In genomic region chrX:123731258-123731986, GRCh38 we compare ENCODE assay signal across 8 cellular contexts. TPM values are rescaled to one million over a fixed set of nuclear protein-coding genes. Genes with fewer than 3 reads are reported as not detected.
A peak's percentile ranks its signal among the peaks of the same experiment; 100 is the strongest.
DNase-seq lines count a peak whose midpoint lies in the region; ATAC-seq and TF ChIP-seq lines count a peak whose summit lies in the region.

No MANE protein-coding gene starts in this region.

- no peak for DNase-seq in CD14-positive monocyte (ENCODE audit: low spot score)
- DNase-seq in HuH-7 (ENCODE audit: low spot score) = peak; percentile 7
- peak; percentile 9 to 31 for DNase-seq in activated T-cell treated with anti-CD3 and anti-CD28 coated beads, Interleukin-2, amount 50 U/mL, for 72 hours
- peak in 1 of 3 donors; percentile 51 for DNase-seq in right cardiac atrium
- DNase-seq in activated CD4-positive, CD25-positive, alpha-beta regulatory T cell treated with anti-CD3 and anti-CD28 coated beads, Interleukin-2, amount 50 U/mL, for 72 hours = no peak

- WGBS in right cardiac atrium = 7% methylated on average over 16 of the region's 16 CpGs

- H3K27me3 ChIP-seq in right cardiac atrium (ENCODE audit: control insufficient read depth, insufficient read depth) = no peaks in the 10 kb centered on the region
- H3K27me3 ChIP-seq in skeletal muscle tissue (ENCODE audit: control insufficient read depth in 3 of 3, insufficient read depth in 3 of 3, low read length in 3 of 3) = no peaks in the 10 kb centered on the region

- H3K27ac ChIP-seq in right cardiac atrium (ENCODE audit: low read length) = no peak overlapping the region
- peak overlapping the region; percentile 84 for H3K27ac ChIP-seq in skeletal muscle tissue (ENCODE audit: low read depth, low read length)

- H3K4me3 Mint-ChIP-seq in CD14-positive monocyte = peak overlapping the region; percentile 94 to 95
- peak overlapping the region; percentile 92 to 98 for H3K4me3 Mint-ChIP-seq in activated T-cell treated with anti-CD3 and anti-CD28 coated beads, Interleukin-2, amount 50 U/mL, for 72 hours

- TF ChIP-seq CTCF in CD14-positive monocyte (IDR thresholded peaks at IDR 0.05) = no peak

- no peaks in the 10 kb centered on the region for H3K36me3 ChIP-seq in skeletal muscle tissue (ENCODE audit: control insufficient read depth in 3 of 3, insufficient read depth in 3 of 3, low read length in 3 of 3)

- intact Hi-C loops in CD14-positive monocyte (cut with micrococcal nuclease) = no loop called here
- intact Hi-C loops in right cardiac atrium (cut with DNase I) = no loop called here

- H3K4me3 ChIP-seq in right cardiac atrium (ENCODE audit: low read length) (peak overlapping the region; percentile 94), skeletal muscle tissue (ENCODE audit: low read length in 3 of 3) (peak overlapping the region; percentile 79 to 83 (median 80))

- peaks cover 37% of the 10 kb centered on the region for H3K4me1 Mint-ChIP-seq in CD14-positive monocyte
- peaks cover 41% of the 10 kb centered on the region for H3K4me1 Mint-ChIP-seq in activated T-cell treated with anti-CD3 and anti-CD28 coated beads, Interleukin-2, amount 50 U/mL, for 72 hours (ENCODE audit: low read depth)

- peaks cover 0 to 4% (median 0%) of the 10 kb centered on the region in 3 donors for H3K27me3 Mint-ChIP-seq in CD14-positive monocyte (ENCODE audit: low read depth in 3 of 3)
- peaks cover 6% of the 10 kb centered on the region for H3K27me3 Mint-ChIP-seq in activated T-cell treated with anti-CD3 and anti-CD28 coated beads, Interleukin-2, amount 50 U/mL, for 72 hours (ENCODE audit: low read depth)

- H3K4me1 ChIP-seq in right cardiac atrium (ENCODE audit: control insufficient read depth, insufficient read depth, low read length) = no peaks in the 10 kb centered on the region
- peaks cover 0 to 10% (median 6%) of the 10 kb centered on the region in 3 donors for H3K4me1 ChIP-seq in skeletal muscle tissue (ENCODE audit: control insufficient read depth in 3 of 3, insufficient read depth in 3 of 3, low read length in 3 of 3)

- peak overlapping the region in 6 of 7 donors; percentile 46 to 93 (median 90) for H3K27ac Mint-ChIP-seq in CD14-positive monocyte
- peak overlapping the region; percentile 98 for H3K27ac Mint-ChIP-seq in activated T-cell treated with anti-CD3 and anti-CD28 coated beads, Interleukin-2, amount 50 U/mL, for 72 hours

- no peak for ATAC-seq in activated T-cell treated with anti-CD3 and anti-CD28 coated beads, Interleukin-2, amount 50 U/mL, for 72 hours (replicated peaks in 1 of 2)
- ATAC-seq in right cardiac atrium (peak in 1 of 2 donors; percentile 19), HG03354 (IDR thresholded peaks at IDR 0.05; ENCODE audit: poor library complexity, severe bottlenecking, unreplicated experiment) (no peak), GM18520 (IDR thresholded peaks at IDR 0.05; ENCODE audit: unreplicated experiment) (no peak)

- peaks cover 0 to 17% (median 11%) of the 10 kb centered on the region in 7 donors for H3K9me3 Mint-ChIP-seq in CD14-positive monocyte
- H3K9me3 Mint-ChIP-seq in activated T-cell treated with anti-CD3 and anti-CD28 coated beads, Interleukin-2, amount 50 U/mL, for 72 hours = no peaks in the 10 kb centered on the region

- H3K36me3 Mint-ChIP-seq in CD14-positive monocyte = peaks cover 0 to 2% of the 10 kb centered on the region in 2 donors
- H3K36me3 Mint-ChIP-seq in activated T-cell treated with anti-CD3 and anti-CD28 coated beads, Interleukin-2, amount 50 U/mL, for 72 hours (ENCODE audit: insufficient read depth in 2 of 2) = peaks cover 4 to 5% of the 10 kb centered on the region in 2 donors

- H3K9ac ChIP-seq in skeletal muscle tissue (ENCODE audit: low read depth in 1 of 3, low read length in 3 of 3) = peak overlapping the region; percentile 77 to 85 (median 81)

- H3K9me3 ChIP-seq in right cardiac atrium (ENCODE audit: control insufficient read depth, low read length) = no peaks in the 10 kb centered on the region
- no peaks in the 10 kb centered on the region for H3K9me3 ChIP-seq in skeletal muscle tissue (ENCODE audit: control insufficient read depth in 3 of 3, low read length in 3 of 3)

RNA-seq across cellular contexts. Expression of gene THOC2, which starts 1.4 kb away (rescaled TPM):
- 10 to 100 TPM; 12.5 to 21.4 TPM for polyA plus RNA-seq in CD14-positive monocyte
- 10 to 100 TPM; 77.8 to 79.2 TPM for total RNA-seq in activated T-cell treated with anti-CD3 and anti-CD28 coated beads, Interleukin-2, amount 50 U/mL, for 72 hours
- total RNA-seq in right cardiac atrium = 10 to 100 TPM; 29.9 to 37.4 (median 35.1) TPM
- 24.7 TPM for polyA plus RNA-seq in right cardiac atrium
- 49.1 TPM for total RNA-seq in skeletal muscle tissue

Comparison
In these comparisons a context has a peak if more than half of its experiments do, and no peak if none do; other contexts are left out.
1. DNase-seq: peak in HuH-7 (single experiment) and activated T-cell treated with anti-CD3 and anti-CD28 coated beads, Interleukin-2, amount 50 U/mL, for 72 hours (2 of 2); none in CD14-positive monocyte (single experiment) and activated CD4-positive, CD25-positive, alpha-beta regulatory T cell treated with anti-CD3 and anti-CD28 coated beads, Interleukin-2, amount 50 U/mL, for 72 hours (single experiment).